In genomic region chr9:16223074-16223871, GRCh38 we compare ENCODE assay signal across 17 cellular contexts.
DNase-seq lines count a peak whose midpoint lies in the region; ATAC-seq, FAIRE-seq and TF ChIP-seq lines count a peak whose summit lies in the region.
"Had no signal": no experiment of that assay in that cellular context is flagged by ENCODE, and none has a peak within 500 bp of the region (broad histone marks: within the 10 kb centered on the region; RNA-seq: fewer than 3 reads in every experiment).

No MANE protein-coding gene starts in this region.

- no peak overlapping the region for H3K4me2 ChIP-seq in OCI-LY7 (ENCODE audit: low read length)

- intact Hi-C loops in OCI-LY7 (cut with micrococcal nuclease; ENCODE audit: unreplicated experiment): no loop called here

- no peaks in the 10 kb centered on the region for H4K20me1 ChIP-seq in OCI-LY7 (ENCODE audit: insufficient read depth, low read length)

- no peaks in the 10 kb centered on the region for H3K9me2 ChIP-seq in OCI-LY7 (ENCODE audit: insufficient read depth, low read length)

- H3K79me2 ChIP-seq in OCI-LY7 (ENCODE audit: insufficient read depth, low read depth, low read length): no peaks in the 10 kb centered on the region

- no peaks in the 10 kb centered on the region for H3K4me1 ChIP-seq in OCI-LY7 (ENCODE audit: insufficient read depth, low read length, poor library complexity, severe bottlenecking)

- BruUV-seq in OCI-LY7 (replicated peaks; lab: Mats Ljungman, UMichigan): no TSS peak

- H3K36me3 ChIP-seq in bronchial epithelial cell (ENCODE audit: control insufficient read depth, insufficient read depth, low read length) (no peaks in the 10 kb centered on the region), OCI-LY7 (ENCODE audit: insufficient read depth, low read length) (no peaks in the 10 kb centered on the region)
- H3K36me3 ChIP-seq: ascending aorta, vagina had no signal

- no peak overlapping the region for H2AFZ ChIP-seq in OCI-LY7 (ENCODE audit: low read length)

- no peaks in the 10 kb centered on the region for H3K9me3 ChIP-seq in OCI-LY7 (ENCODE audit: low read length)
- H3K9me3 ChIP-seq: ascending aorta, vagina had no signal

- H3K4me3 ChIP-seq in bronchial epithelial cell (ENCODE audit: low read depth, low read length) (no peak overlapping the region), OCI-LY7 (ENCODE audit: low read depth, low read length, poor library complexity, severe bottlenecking) (no peak overlapping the region)
- H3K4me3 ChIP-seq: ascending aorta, vagina had no signal

- CTCF ChIA-PET in OCI-LY7 (lab: Charles Lee; ENCODE audit: unreplicated experiment): no interaction called here

- POLR2A ChIA-PET in OCI-LY7 (lab: Charles Lee): interaction anchor here (0.6 kb wide), 1 partner anchor 33 kb away, joined by 3 read pairs; no protein-coding TSS in a partner anchor

- FAIRE-seq in bronchial epithelial cell (lab: Jason Lieb, UNC): no peak
- FAIRE-seq: keratinocyte had no signal

- H3K27ac ChIP-seq in OCI-LY7 (ENCODE audit: low read depth, low read length, poor library complexity, severe bottlenecking): no peak overlapping the region
- H3K27ac ChIP-seq: ascending aorta, vagina had no signal

- TF ChIP-seq CTCF in bronchial epithelial cell (IDR thresholded peaks at IDR 0.05; ENCODE audit: insufficient read depth, low read length, severe bottlenecking) (no peak), OCI-LY7 (conservative IDR thresholded peaks at IDR 0.05; ENCODE audit: low read length) (no peak)

- H3K27me3 ChIP-seq in bronchial epithelial cell (ENCODE audit: control insufficient read depth, insufficient read depth, low read length): no peaks in the 10 kb centered on the region
- H3K27me3 ChIP-seq: ascending aorta, vagina had no signal

- DNase-seq in H4 (ENCODE audit: low spot score): peak; percentile 4
- DNase-seq in NCI-H1105 (lab: John Stamatoyannopoulos, UW): peak; percentile 44
- DNase-seq in bronchial epithelial cell (ENCODE audit: low read depth): peak; percentile 43
- DNase-seq in renal cortical epithelial cell (ENCODE audit: low read depth): peak; percentile 49
- no peak for DNase-seq in NCI-H2196 treated with DMSO at 0.1 percent for 48 hours (lab: John Stamatoyannopoulos, UW; ENCODE audit: unreplicated experiment)
- no peak for DNase-seq in OCI-LY7 (ENCODE audit: low spot score)
- DNase-seq: activated CD4-positive, alpha-beta memory T cell treated with anti-CD3 and anti-CD28 coated beads for 36 hours; activated naive CD4-positive, alpha-beta T cell treated with anti-CD3 and anti-CD28 coated beads, Interleukin-2, amount 50 U/mL, for 16 hours; activated T-cell treated with anti-CD3 and anti-CD28 coated beads, Interleukin-2, amount 50 U/mL, for 24 hours; hypothalamus; NCI-H2081 treated with DMSO at 0.1 percent for 48 hours; nephron progenitor cell; stimulated activated CD4-positive, alpha-beta T cell treated with anti-CD3 and anti-CD28 coated beads, Interleukin-4, amount 100 ng/mL, for 4 hours had no signal

- no peak for ATAC-seq in HG02623 (IDR thresholded peaks at IDR 0.05; ENCODE audit: unreplicated experiment)

Comparison
In these comparisons a context has a peak if more than half of its experiments do, and no peak if none do; other contexts are left out.
1. DNase-seq: peak in H4 (single experiment), NCI-H1105 (single experiment), bronchial epithelial cell (single experiment) and renal cortical epithelial cell (single experiment); none in NCI-H2196 treated with DMSO at 0.1 percent for 48 hours (single experiment) and OCI-LY7 (single experiment).